In the genomic region with DNA sequence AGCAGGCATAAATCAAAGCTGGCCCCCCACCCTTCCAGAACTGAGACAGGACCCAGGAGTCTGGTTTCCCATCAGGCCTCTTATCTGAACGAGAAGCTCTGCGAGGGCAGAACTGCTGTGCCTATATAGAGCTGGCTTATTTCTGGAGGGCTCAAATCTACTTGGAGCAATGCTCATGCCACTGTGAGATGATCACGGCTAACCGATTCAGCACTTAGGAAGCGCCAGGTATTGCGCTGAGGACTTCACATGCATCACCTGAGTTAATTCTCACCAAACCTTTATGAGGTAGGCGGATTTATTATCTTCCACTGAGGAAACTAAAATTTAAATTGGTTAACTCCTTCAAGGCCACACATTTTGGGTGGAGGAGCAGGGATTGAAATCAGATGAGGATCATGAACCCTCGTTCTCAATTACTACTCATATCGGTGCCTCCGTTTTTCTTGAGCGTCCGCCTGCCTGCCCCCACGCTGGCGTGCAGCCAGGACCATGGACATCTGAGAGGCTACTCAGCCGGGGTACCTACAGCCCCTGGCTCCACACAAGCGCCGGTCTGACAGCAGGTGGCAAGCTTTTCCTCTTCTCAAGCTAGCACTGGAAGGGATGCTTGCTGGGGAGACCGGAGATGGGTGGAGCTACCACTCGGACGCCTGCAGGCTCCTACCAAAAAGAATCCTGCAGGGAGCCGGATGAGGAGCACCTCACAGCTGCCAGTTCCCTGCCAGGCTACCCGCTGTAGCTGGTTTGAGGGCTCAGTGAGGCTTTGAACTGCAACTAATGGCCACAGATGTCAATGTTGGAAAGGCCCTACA, we compare ENCODE assay signal across 1 cellular context.
A peak's percentile ranks its signal among the peaks of the same experiment; 100 is the strongest.
TF ChIP-seq lines count a peak whose summit lies in the region.

No MANE protein-coding gene starts in this region.

TF ChIP-seq in GM12878, 131 proteins besides CTCF, POLR2A, EP300 and RAD21:
- TF ChIP-seq SMC3 (IDR thresholded peaks at IDR 0.05; ENCODE audit: borderline replicate concordance, low read length) (peak; percentile 33; the same call in 1 of the 2 replicates), YY1 (IDR thresholded peaks at IDR 0.05; ENCODE audit: low read depth, low read length) (0 out of 2 replicates have a peak, but pooled peaks have one; percentile 11), SMAD1 (IDR thresholded peaks at IDR 0.05; ENCODE audit: low read depth, partially characterized antibody) (no peak), POLR2AphosphoS5 (IDR thresholded peaks at IDR 0.05; ENCODE audit: low read length) (peak; percentile 46; the same call in 1 of the 2 replicates), MXI1 (IDR thresholded peaks at IDR 0.05; ENCODE audit: low read depth, low read length) (0 out of 2 replicates have a peak, but pooled peaks have one; percentile 11), RELA (IDR thresholded peaks at IDR 0.05; ENCODE audit: borderline replicate concordance, partially characterized antibody) (no peak), EGR1 (IDR thresholded peaks at IDR 0.05; ENCODE audit: borderline replicate concordance in 1 of 2, low read depth in 2 of 2, low read length in 2 of 2) (0 out of 3 replicates have a peak, but pooled peaks of 1 of the 2 experiments have one; percentile 15), HDGF (IDR thresholded peaks at IDR 0.05) (no peak)
- TF ChIP-seq, protein P1, sequence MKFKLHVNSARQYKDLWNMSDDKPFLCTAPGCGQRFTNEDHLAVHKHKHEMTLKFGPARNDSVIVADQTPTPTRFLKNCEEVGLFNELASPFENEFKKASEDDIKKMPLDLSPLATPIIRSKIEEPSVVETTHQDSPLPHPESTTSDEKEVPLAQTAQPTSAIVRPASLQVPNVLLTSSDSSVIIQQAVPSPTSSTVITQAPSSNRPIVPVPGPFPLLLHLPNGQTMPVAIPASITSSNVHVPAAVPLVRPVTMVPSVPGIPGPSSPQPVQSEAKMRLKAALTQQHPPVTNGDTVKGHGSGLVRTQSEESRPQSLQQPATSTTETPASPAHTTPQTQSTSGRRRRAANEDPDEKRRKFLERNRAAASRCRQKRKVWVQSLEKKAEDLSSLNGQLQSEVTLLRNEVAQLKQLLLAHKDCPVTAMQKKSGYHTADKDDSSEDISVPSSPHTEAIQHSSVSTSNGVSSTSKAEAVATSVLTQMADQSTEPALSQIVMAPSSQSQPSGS (IDR thresholded peaks at IDR 0.05; ENCODE audit: low read length): no peak
